9 cellular contexts compared by ENCODE assay signal in the genomic region with DNA sequence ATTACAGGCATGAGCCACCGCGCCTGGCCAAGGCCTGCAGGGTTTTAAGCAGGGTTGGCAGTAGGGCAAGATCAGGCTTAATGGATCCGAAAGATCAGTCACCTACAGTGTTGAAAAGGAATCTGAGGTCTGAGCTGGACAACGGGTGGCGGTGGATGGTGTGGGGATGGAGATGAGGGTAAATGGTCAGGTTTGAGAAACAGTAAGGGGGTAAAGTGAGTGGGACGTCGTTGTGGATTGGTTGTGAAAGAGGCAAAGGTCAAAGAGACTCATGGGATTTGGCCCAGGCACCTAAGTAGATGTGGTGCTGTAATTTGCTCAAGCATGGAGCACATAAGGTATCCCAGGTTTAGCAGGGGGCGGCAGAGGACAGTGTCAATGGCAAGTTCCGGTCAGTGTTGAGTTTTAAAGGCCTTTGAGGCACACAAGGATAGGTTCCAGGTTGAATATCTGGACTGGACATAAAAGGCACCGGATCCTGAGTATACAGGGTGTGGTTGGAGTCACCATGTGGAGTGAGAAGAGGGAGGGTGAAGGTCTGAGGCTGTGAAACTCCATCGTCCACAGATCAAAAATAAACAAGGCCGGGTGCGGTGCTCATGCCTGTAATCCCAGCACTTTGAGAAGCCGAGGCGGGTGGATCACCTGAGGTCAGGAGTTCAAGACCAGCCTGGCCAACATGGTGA. TPM values are rescaled to one million over a fixed set of nuclear protein-coding genes. Genes with fewer than 3 reads are reported as not detected.
A peak's percentile ranks its signal among the peaks of the same experiment; 100 is the strongest.
DNase-seq lines count a peak whose midpoint lies in the region; ATAC-seq and TF ChIP-seq lines count a peak whose summit lies in the region.
"Had no signal": no experiment of that assay in that cellular context is flagged by ENCODE, and none has a peak within 500 bp of the region (broad histone marks: within the 10 kb centered on the region; RNA-seq: fewer than 3 reads in every experiment).

No MANE protein-coding gene starts in this region.

- H4K5ac ChIP-seq in mesendoderm (ENCODE audit: low read length), result no peak overlapping the region

- no peak for ATAC-seq in Right ventricle myocardium inferior
- no peak for ATAC-seq in activated naive CD8-positive, alpha-beta T cell treated with anti-CD3 and anti-CD28 coated beads, Interleukin-2, amount 50 U/mL, for 24 hours

- no peak overlapping the region for H2BK15ac ChIP-seq in mesendoderm (replicated peaks; ENCODE audit: low read depth)

- H2BK120ac ChIP-seq in mesendoderm (ENCODE audit: low read depth, low read length), result no peak overlapping the region

- H3K4me3 Mint-ChIP-seq in activated naive CD8-positive, alpha-beta T cell treated with anti-CD3 and anti-CD28 coated beads, Interleukin-2, amount 50 U/mL, for 24 hours, result peak overlapping the region; percentile 47

- H3K36me3 ChIP-seq in right atrium auricular region (no peaks in the 10 kb centered on the region), mesendoderm (ENCODE audit: control insufficient read depth, insufficient read depth, low read length) (no peaks in the 10 kb centered on the region), vagina (no peaks in the 10 kb centered on the region)

- H3K56ac ChIP-seq in mesendoderm (ENCODE audit: low read length), result peak overlapping the region; percentile 6

- H3K27ac Mint-ChIP-seq in activated naive CD8-positive, alpha-beta T cell treated with anti-CD3 and anti-CD28 coated beads, Interleukin-2, amount 50 U/mL, for 24 hours, result no peak overlapping the region

- no peak for TF ChIP-seq POLR2A in vagina (IDR thresholded peaks at IDR 0.05)

- H3K79me1 ChIP-seq in mesendoderm (ENCODE audit: low read length), result peaks cover 10% of the 10 kb centered on the region

- H3K9me3 ChIP-seq in right atrium auricular region (no peaks in the 10 kb centered on the region), vagina (no peaks in the 10 kb centered on the region)

- peak overlapping the region; percentile 94 for H2AK5ac ChIP-seq in mesendoderm (ENCODE audit: low read length)

- no peaks in the 10 kb centered on the region for H3K27me3 ChIP-seq in right atrium auricular region
- no peaks in the 10 kb centered on the region for H3K27me3 ChIP-seq in mesendoderm (ENCODE audit: insufficient read depth, low read length, poor library complexity)
- H3K27me3 ChIP-seq in vagina, result no peaks in the 10 kb centered on the region

- peaks cover 34% of the 10 kb centered on the region for H3K4me1 Mint-ChIP-seq in activated naive CD8-positive, alpha-beta T cell treated with anti-CD3 and anti-CD28 coated beads, Interleukin-2, amount 50 U/mL, for 24 hours

- peaks cover 12% of the 10 kb centered on the region for H3K79me2 ChIP-seq in mesendoderm (ENCODE audit: control insufficient read depth, insufficient read depth, low read length)

- WGBS in mesendoderm (ENCODE audit: extremely low coverage, insufficient coverage, low lambda C conversion rate), result no CpG with 5 or more reads among the region's 15 CpGs

- no peaks in the 10 kb centered on the region for H3K36me3 Mint-ChIP-seq in activated naive CD8-positive, alpha-beta T cell treated with anti-CD3 and anti-CD28 coated beads, Interleukin-2, amount 50 U/mL, for 24 hours (ENCODE audit: low read depth)

- H3K27me3 Mint-ChIP-seq in activated naive CD8-positive, alpha-beta T cell treated with anti-CD3 and anti-CD28 coated beads, Interleukin-2, amount 50 U/mL, for 24 hours, result no peaks in the 10 kb centered on the region

- no peak overlapping the region for H3K4me2 ChIP-seq in mesendoderm (ENCODE audit: low read length)

- H3K4me1 ChIP-seq in right atrium auricular region, result peaks cover 5 to 49% of the 10 kb centered on the region in 2 donors
- H3K4me1 ChIP-seq in mesendoderm (ENCODE audit: control insufficient read depth, low read depth, low read length), result peaks cover 24% of the 10 kb centered on the region
- peaks cover 47% of the 10 kb centered on the region for H3K4me1 ChIP-seq in vagina

- H3K4me3 ChIP-seq in right atrium auricular region, result no peak overlapping the region
- no peak overlapping the region for H3K4me3 ChIP-seq in mesendoderm (ENCODE audit: low read length)
- H3K4me3 ChIP-seq in vagina, result peak overlapping the region; percentile 76 to 80

- H3K27ac ChIP-seq in right atrium auricular region, result peak overlapping the region; percentile 2 to 96
- no peak overlapping the region for H3K27ac ChIP-seq in mesendoderm (ENCODE audit: low read depth, low read length)
- H3K27ac ChIP-seq in vagina, result peak overlapping the region; percentile 94

- H3K18ac ChIP-seq in mesendoderm (ENCODE audit: low read length), result no peak overlapping the region

- H3K9ac ChIP-seq in mesendoderm (ENCODE audit: low read length), result no peak overlapping the region

- TF ChIP-seq CTCF in right atrium auricular region (IDR thresholded peaks at IDR 0.05) (no peak), vagina (IDR thresholded peaks at IDR 0.05) (no peak)

- H2BK5ac ChIP-seq in mesendoderm (ENCODE audit: low read length), result no peak overlapping the region

- no peak overlapping the region for H3K4ac ChIP-seq in mesendoderm (ENCODE audit: low read depth, low read length)

- H3K23ac ChIP-seq in mesendoderm (ENCODE audit: low read length), result no peak overlapping the region

- H3K9me3 Mint-ChIP-seq in activated naive CD8-positive, alpha-beta T cell treated with anti-CD3 and anti-CD28 coated beads, Interleukin-2, amount 50 U/mL, for 24 hours, result no peaks in the 10 kb centered on the region

- DNase-seq in right atrium auricular region (ENCODE audit: low spot score), result no peak
- no peak for DNase-seq in Right ventricle myocardium inferior (ENCODE audit: missing footprints)
- no peak for DNase-seq in activated naive CD8-positive, alpha-beta T cell treated with anti-CD3 and anti-CD28 coated beads, Interleukin-2, amount 50 U/mL, for 24 hours
- DNase-seq in mesendoderm, result no peak
- no peak for DNase-seq in vagina (ENCODE audit: extremely low spot score in 2 of 2)
- no peak for DNase-seq in OCI-M1 (lab: John Stamatoyannopoulos, UW)
- DNase-seq in CD1c-positive myeloid dendritic cell (ENCODE audit: extremely low spot score), result no peak
- no peak for DNase-seq in NCI-H2107 (lab: John Stamatoyannopoulos, UW)
- DNase-seq: NCI-H345 had no signal

- intact Hi-C loops in Right ventricle myocardium inferior (cut with DNase I) (no loop called here), vagina (cut with DNase I) (no loop called here)

- H4K8ac ChIP-seq in mesendoderm (ENCODE audit: low read depth, low read length), result no peak overlapping the region

RNA-seq across cellular contexts. Expression of a gene that starts 1.1 kb away (rescaled TPM):
- total RNA-seq in right atrium auricular region (10 to 100 TPM; 16.5 to 34.1 TPM), Right ventricle myocardium inferior (7.1 TPM), vagina (26.8 TPM)
- polyA plus RNA-seq in mesendoderm (2013, experiment 1 of 2), result 14.5 TPM
- 13.3 TPM for polyA plus RNA-seq in mesendoderm (2013, experiment 2 of 2)

RNA-seq across cellular contexts. Expression of a gene that starts 23.1 kb away (rescaled TPM):
- 1 to 10 TPM; 4.9 to 9.5 TPM for total RNA-seq in right atrium auricular region
- total RNA-seq in Right ventricle myocardium inferior, result 6.4 TPM
- 14.7 TPM for polyA plus RNA-seq in mesendoderm (2013, experiment 1 of 2)
- polyA plus RNA-seq in mesendoderm (2013, experiment 2 of 2), result 14.5 TPM
- total RNA-seq in vagina, result 12.8 TPM

RNA-seq across cellular contexts. Expression of a gene that starts 39.6 kb away (rescaled TPM):
- total RNA-seq in right atrium auricular region, result 10 to 100 TPM; 17.9 to 28.4 TPM
- total RNA-seq in Right ventricle myocardium inferior, result 26.7 TPM
- 39.4 TPM for polyA plus RNA-seq in mesendoderm (2013, experiment 1 of 2)
- polyA plus RNA-seq in mesendoderm (2013, experiment 2 of 2), result 37.9 TPM
- total RNA-seq in vagina, result 17.2 TPM

RNA-seq across cellular contexts. Expression of a gene that starts 39.9 kb away (rescaled TPM):
- total RNA-seq in right atrium auricular region (100 to 1,000 TPM; 675 to 871 TPM), Right ventricle myocardium inferior (863 TPM), vagina (149 TPM)
- 592 TPM for polyA plus RNA-seq in mesendoderm (2013, experiment 1 of 2)
- polyA plus RNA-seq in mesendoderm (2013, experiment 2 of 2), result 600 TPM

RNA-seq across cellular contexts. Expression of a gene that starts 44.9 kb away (rescaled TPM):
- total RNA-seq in right atrium auricular region (10 to 100 TPM; 41.4 to 77.5 TPM), Right ventricle myocardium inferior (24.6 TPM), vagina (98.5 TPM)
- 52.7 TPM for polyA plus RNA-seq in mesendoderm (2013, experiment 1 of 2)
- 50.6 TPM for polyA plus RNA-seq in mesendoderm (2013, experiment 2 of 2)

Comparison
In these comparisons a context has a peak if more than half of its experiments do, and no peak if none do; other contexts are left out.
1. H3K4me3 ChIP-seq: peak in vagina (2 of 2); none in right atrium auricular region (0 of 2) and mesendoderm (single experiment).